In the genomic region with DNA sequence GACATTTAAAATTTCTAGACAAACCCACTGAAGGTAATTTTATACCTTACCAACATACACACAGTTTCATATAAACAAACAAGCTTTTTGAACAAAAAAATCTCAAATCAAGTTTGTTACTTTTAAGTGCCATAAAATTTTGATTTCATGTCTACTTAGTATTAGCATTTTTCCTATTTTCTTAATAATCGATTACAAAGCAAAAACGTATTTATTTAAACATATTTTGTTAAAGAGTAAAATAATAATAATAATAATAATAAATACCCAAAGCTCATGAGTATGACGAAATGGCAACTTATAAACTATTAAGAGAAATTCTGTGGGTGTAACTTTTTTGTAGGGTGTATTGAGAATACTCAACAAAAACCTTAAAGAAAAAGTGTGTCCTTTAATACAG, we compare ENCODE assay signal across 21 cellular contexts.
A peak's percentile ranks its signal among the peaks of the same experiment; 100 is the strongest.
DNase-seq lines count a peak whose midpoint lies in the region; ATAC-seq, FAIRE-seq and TF ChIP-seq lines count a peak whose summit lies in the region.
"Had no signal": no experiment of that assay in that cellular context is flagged by ENCODE, and none has a peak within 500 bp of the region (broad histone marks: within the 10 kb centered on the region; RNA-seq: fewer than 3 reads in every experiment).

No MANE protein-coding gene starts in this region.

- no peaks in the 10 kb centered on the region for H3K9me3 ChIP-seq in K562 (replicated peaks; ENCODE audit: control insufficient read depth, insufficient read depth, low read depth, low read length)
- H3K9me3 ChIP-seq in pancreas = peaks cover 0 to 2% (median 0%) of the 10 kb centered on the region in 4 donors

- H3K27me3 ChIP-seq in K562 (ENCODE audit: control insufficient read depth in 2 of 2, insufficient read depth in 2 of 2, low read length in 2 of 2) (no peaks in the 10 kb centered on the region), pancreas (no peaks in the 10 kb centered on the region)

- no peak for TF ChIP-seq POLR2A in K562 (conservative IDR thresholded peaks at IDR 0.05)

- DNase-seq in K562 (ENCODE audit: extremely low read depth in 1 of 4, low spot score in 3 of 4) (no peak), frontal cortex (ENCODE audit: low spot score in 2 of 2) (no peak), pancreas (no peak), HPDE6-E6E7 (ENCODE audit: extremely low spot score) (no peak)
- DNase-seq: 8988T; C1 segment of cervical spinal cord; Calu3; CD4-positive, alpha-beta memory T cell; COR-L47; DMS153; DND-41; GF-D8; H9 had no signal

- TF ChIP-seq CTCF in K562 (IDR thresholded peaks at IDR 0.05 in 2 of 3, conservative IDR thresholded peaks at IDR 0.05 in 1 of 3; ENCODE audit: insufficient read depth in 2 of 3, low read depth in 1 of 3, low read length in 3 of 3) = no peak
- TF ChIP-seq CTCF in pancreas (IDR thresholded peaks at IDR 0.05) = no peak

- CTCF ChIA-PET in K562 (lab: Yijun Ruan, JAX; ENCODE audit: low intra/inter-chr PET ratio) = no interaction called here

- in situ Hi-C loops in K562 (cut with MboI) = no loop called here

- no peaks in the 10 kb centered on the region for H3K9me1 ChIP-seq in K562 (ENCODE audit: control insufficient read depth, insufficient read depth, low read length)

- intact Hi-C loops in K562 (cut with micrococcal nuclease) (no loop called here), pancreas (cut with DNase I) (no loop called here)

- no peaks in the 10 kb centered on the region for H4K20me1 ChIP-seq in K562 (replicated peaks; ENCODE audit: control insufficient read depth, insufficient read depth, low read length)

- no TSS peak for BruUV-seq in K562 (replicated peaks; lab: Mats Ljungman, UMichigan)

- H3K4me3 ChIP-seq in K562 (no peak overlapping the region), pancreas (no peak overlapping the region)
- H3K4me3 ChIP-seq: GM23338 had no signal

- TF ChIP-seq RAD21 in K562 (CRISPR knock-in tag; conservative IDR thresholded peaks at IDR 0.05 in 1 of 2, IDR thresholded peaks at IDR 0.05 in 1 of 2) = no peak

- H2AFZ ChIP-seq in K562 (ENCODE audit: low read depth, low read length) = no peak overlapping the region
- H2AFZ ChIP-seq: GM23338 had no signal

- no peak overlapping the region for H3K4me2 ChIP-seq in K562 (ENCODE audit: insufficient read depth, low read length)
- H3K4me2 ChIP-seq: GM23338 had no signal

- H3K27ac ChIP-seq in K562 (ENCODE audit: extremely low read depth, low read depth, low read length) (no peak overlapping the region), pancreas (no peak overlapping the region)

- TF ChIP-seq EP300 in K562 (IDR thresholded peaks at IDR 0.05; ENCODE audit: low read length) = no peak

- ATAC-seq in K562 (no peak), pancreas (no peak), HG02798 (IDR thresholded peaks at IDR 0.05; ENCODE audit: poor library complexity, unreplicated experiment) (no peak), GM18519 (IDR thresholded peaks at IDR 0.05; ENCODE audit: low FRiP score, unreplicated experiment) (no peak)
- ATAC-seq: GM23338, HCT116 had no signal

- WGBS in K562 (ENCODE audit: insufficient coverage, low coverage, missing lambda C conversion rate) = 78% methylated on average over 3 of the region's 3 CpGs
- WGBS in pancreas, 2 donors = 82 to 88% methylated on average over 3 of the region's 3 CpGs

- H3K4me1 ChIP-seq in K562 (replicated peaks in 1 of 2; ENCODE audit: control insufficient read depth in 2 of 2, insufficient read depth in 2 of 2, low read length in 2 of 2) (no peaks in the 10 kb centered on the region), pancreas (no peaks in the 10 kb centered on the region)

- no peaks in the 10 kb centered on the region for H3K79me2 ChIP-seq in K562 (ENCODE audit: control insufficient read depth, insufficient read depth, low read length)

- H3K36me3 ChIP-seq in K562 (ENCODE audit: control insufficient read depth, insufficient read depth, low read length) (peaks cover 59% of the 10 kb centered on the region), pancreas (peaks cover 0 to 14% (median 0%) of the 10 kb centered on the region in 3 donors)

- FAIRE-seq in G401.6 (lab: Jason Lieb, UNC) = peak; percentile 74
- FAIRE-seq in K562 (lab: Jason Lieb, UNC) = no peak
- FAIRE-seq in frontal cortex (lab: Jason Lieb, UNC) = peak; percentile 78
- FAIRE-seq in pancreas (lab: Jason Lieb, UNC) = peak; percentile 43
- FAIRE-seq: GM12891, GM18507, GM19239 had no signal

- POLR2A ChIA-PET in K562 (lab: Yijun Ruan, JAX) = no interaction called here

- no peak overlapping the region for H3K9ac ChIP-seq in K562 (ENCODE audit: insufficient read depth in 1 of 2, low read depth in 2 of 2, low read length in 2 of 2)

TF ChIP-seq in K562, 482 proteins besides CTCF, POLR2A, EP300 and RAD21:
- TF ChIP-seq ZNF316 (IDR thresholded peaks at IDR 0.05) (peak; percentile 79), ZNF586 (CRISPR knock-in tag; conservative IDR thresholded peaks at IDR 0.05) (no peak), ZNF507 (tag; conservative IDR thresholded peaks at IDR 0.05) (0 out of 2 replicates have a peak, but pooled peaks have one; percentile 27), TBL1XR1 (IDR thresholded peaks at IDR 0.05; ENCODE audit: low read length in 2 of 2) (no peak), SIRT6 (IDR thresholded peaks at IDR 0.05; ENCODE audit: low read depth, low read length) (no peak), C11orf30 (IDR thresholded peaks at IDR 0.05; ENCODE audit: low read depth) (peak; percentile 52; the same call in 1 of the 2 replicates), PML (IDR thresholded peaks at IDR 0.05; ENCODE audit: low read length) (no peak), RBM15 (IDR thresholded peaks at IDR 0.05; ENCODE audit: insufficient read depth, low read length) (no peak), HMGN3 (IDR thresholded peaks at IDR 0.05; ENCODE audit: borderline replicate concordance, extremely low read depth, insufficient read length, low read depth, low read length) (no peak)
